Comparison of ENCODE assay signal across 8 cellular contexts in genomic region chr15:99732268-99732641, GRCh38.
A peak's percentile ranks its signal among the peaks of the same experiment; 100 is the strongest.
DNase-seq lines count a peak whose midpoint lies in the region; ATAC-seq and TF ChIP-seq lines count a peak whose summit lies in the region.

No MANE protein-coding gene starts in this region.

- H3K27ac Mint-ChIP-seq in nephron progenitor cell: peak overlapping the region; percentile 48

- H2AFZ ChIP-seq in OCI-LY3 (ENCODE audit: low read depth, low read length): peak overlapping the region; percentile 15; the same call in 1 of the 2 replicates

- peaks cover 4% of the 10 kb centered on the region for H3K36me3 Mint-ChIP-seq in nephron progenitor cell (ENCODE audit: low read depth)

- H3K27ac ChIP-seq in C4-2B: peak overlapping the region; percentile 75; the same call in 1 of the 2 replicates
- no peak overlapping the region for H3K27ac ChIP-seq in OCI-LY3 (ENCODE audit: low read length)

- H3K9ac ChIP-seq in OCI-LY3 (ENCODE audit: low read length): no peak overlapping the region

- peaks cover 5% of the 10 kb centered on the region; the same call in 1 of the 2 replicates for H3K4me1 ChIP-seq in OCI-LY3 (ENCODE audit: low read length)

- H4K20me1 ChIP-seq in OCI-LY3 (ENCODE audit: insufficient read depth, low read length): no peaks in the 10 kb centered on the region

- peaks cover 58% of the 10 kb centered on the region for H3K4me1 Mint-ChIP-seq in nephron progenitor cell

- H3K79me2 ChIP-seq in OCI-LY3 (ENCODE audit: low read length): no peaks in the 10 kb centered on the region

- H3K9me3 ChIP-seq in OCI-LY3 (ENCODE audit: insufficient read depth, low read length): no peaks in the 10 kb centered on the region

- TF ChIP-seq CTCF in C4-2B (conservative IDR thresholded peaks at IDR 0.05) (no peak), OCI-LY3 (IDR thresholded peaks at IDR 0.05; ENCODE audit: low read depth, low read length) (no peak), epithelial cell of esophagus (IDR thresholded peaks at IDR 0.05; ENCODE audit: insufficient read depth, low read depth, low read length, missing control alignments) (no peak), nephron progenitor cell (IDR thresholded peaks at IDR 0.05) (no peak)

- peak overlapping the region; percentile 86 for H3K4me3 Mint-ChIP-seq in nephron progenitor cell

- no peaks in the 10 kb centered on the region for H3K36me3 ChIP-seq in OCI-LY3 (replicated peaks; ENCODE audit: low read depth, low read length)

- peak overlapping the region; percentile 83 for H3K4me2 ChIP-seq in OCI-LY3 (ENCODE audit: low read length)

- no peaks in the 10 kb centered on the region for H3K27me3 ChIP-seq in OCI-LY3 (ENCODE audit: low read depth, low read length)

- peaks cover 29% of the 10 kb centered on the region for H3K27me3 Mint-ChIP-seq in nephron progenitor cell (ENCODE audit: low read depth, poor library complexity)

- in situ Hi-C loops in KBM-7 (cut with MboI; ENCODE audit: low pct_unique_long_range_greater_than_20kb, low sequenced_read_pairs): loop anchor here (25.0 kb wide), 1 partner anchor 445 kb away; no protein-coding TSS in a partner anchor

- DNase-seq in epithelial cell of esophagus (ENCODE audit: low read depth): no peak
- no peak for DNase-seq in nephron progenitor cell
- DNase-seq in NCI-H2196 treated with DMSO at 0.1 percent for 48 hours (lab: John Stamatoyannopoulos, UW; ENCODE audit: unreplicated experiment): no peak
- no peak for DNase-seq in KBM-7

- ATAC-seq in GM19351 (IDR thresholded peaks at IDR 0.05; ENCODE audit: unreplicated experiment): no peak
- no peak for ATAC-seq in HG03439 (IDR thresholded peaks at IDR 0.05; ENCODE audit: unreplicated experiment)

- peak overlapping the region; percentile 80 for H3K4me3 ChIP-seq in OCI-LY3 (ENCODE audit: low read length)
- H3K4me3 ChIP-seq in epithelial cell of esophagus (ENCODE audit: low read length): peak overlapping the region; percentile 75

- peaks cover 4% of the 10 kb centered on the region for H3K9me3 Mint-ChIP-seq in nephron progenitor cell
